In the genomic region with DNA sequence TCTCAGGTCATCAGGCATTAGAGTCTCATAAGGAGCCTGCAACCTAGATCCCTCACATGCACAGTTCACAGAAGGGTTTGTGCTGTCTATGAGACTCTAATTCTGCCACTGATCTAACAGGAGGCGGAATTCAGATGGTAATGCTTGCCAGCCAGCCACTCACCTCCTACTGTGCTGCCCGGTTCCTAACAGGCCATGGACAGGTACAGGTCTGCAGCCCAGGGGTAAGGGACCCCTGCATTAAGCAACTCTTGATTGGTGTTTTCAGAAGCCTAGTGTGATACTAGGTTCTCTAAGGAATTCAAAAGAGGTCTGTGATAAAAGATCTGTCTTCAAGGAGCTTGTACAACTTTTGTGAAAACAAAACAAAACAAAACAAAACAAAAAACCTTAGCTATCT, we compare ENCODE assay signal across 2 cellular contexts.
TF ChIP-seq lines count a peak whose summit lies in the region.

No MANE protein-coding gene starts in this region.

TF ChIP-seq in IMR-90, 13 proteins besides CTCF, POLR2A, EP300 and RAD21:
- TF ChIP-seq MAFK (IDR thresholded peaks at IDR 0.05; ENCODE audit: low read depth, low read length), result no peak
- no peak for TF ChIP-seq MAZ (IDR thresholded peaks at IDR 0.05; ENCODE audit: borderline replicate concordance, low read depth, low read length)
- no peak for TF ChIP-seq RCOR1 (IDR thresholded peaks at IDR 0.05; ENCODE audit: insufficient replicate concordance, low read length)
- no peak for TF ChIP-seq BHLHE40 (IDR thresholded peaks at IDR 0.05; ENCODE audit: low read depth, low read length)
- TF ChIP-seq, protein P1, sequence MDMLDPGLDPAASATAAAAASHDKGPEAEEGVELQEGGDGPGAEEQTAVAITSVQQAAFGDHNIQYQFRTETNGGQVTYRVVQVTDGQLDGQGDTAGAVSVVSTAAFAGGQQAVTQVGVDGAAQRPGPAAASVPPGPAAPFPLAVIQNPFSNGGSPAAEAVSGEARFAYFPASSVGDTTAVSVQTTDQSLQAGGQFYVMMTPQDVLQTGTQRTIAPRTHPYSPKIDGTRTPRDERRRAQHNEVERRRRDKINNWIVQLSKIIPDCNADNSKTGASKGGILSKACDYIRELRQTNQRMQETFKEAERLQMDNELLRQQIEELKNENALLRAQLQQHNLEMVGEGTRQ (IDR thresholded peaks at IDR 0.05; ENCODE audit: low read depth, low read length), result no peak
- TF ChIP-seq NFE2L2 (IDR thresholded peaks at IDR 0.05; ENCODE audit: low read depth, low read length), result no peak
- TF ChIP-seq FOS (IDR thresholded peaks at IDR 0.05; ENCODE audit: low read depth, low read length), result no peak
- no peak for TF ChIP-seq CHD1 (IDR thresholded peaks at IDR 0.05; ENCODE audit: low read depth, low read length)
- TF ChIP-seq, protein P2, sequence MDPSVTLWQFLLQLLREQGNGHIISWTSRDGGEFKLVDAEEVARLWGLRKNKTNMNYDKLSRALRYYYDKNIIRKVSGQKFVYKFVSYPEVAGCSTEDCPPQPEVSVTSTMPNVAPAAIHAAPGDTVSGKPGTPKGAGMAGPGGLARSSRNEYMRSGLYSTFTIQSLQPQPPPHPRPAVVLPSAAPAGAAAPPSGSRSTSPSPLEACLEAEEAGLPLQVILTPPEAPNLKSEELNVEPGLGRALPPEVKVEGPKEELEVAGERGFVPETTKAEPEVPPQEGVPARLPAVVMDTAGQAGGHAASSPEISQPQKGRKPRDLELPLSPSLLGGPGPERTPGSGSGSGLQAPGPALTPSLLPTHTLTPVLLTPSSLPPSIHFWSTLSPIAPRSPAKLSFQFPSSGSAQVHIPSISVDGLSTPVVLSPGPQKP (IDR thresholded peaks at IDR 0.05; ENCODE audit: borderline replicate concordance, low read depth, low read length), result no peak
- no peak for TF ChIP-seq MXI1 (IDR thresholded peaks at IDR 0.05; ENCODE audit: borderline replicate concordance, low read depth, low read length)
- TF ChIP-seq SMC3 (IDR thresholded peaks at IDR 0.05; ENCODE audit: low read depth, low read length), result no peak
- no peak for TF ChIP-seq RFX5 (IDR thresholded peaks at IDR 0.05; ENCODE audit: low read depth, low read length)
- no peak for TF ChIP-seq CEBPB (IDR thresholded peaks at IDR 0.05; ENCODE audit: low read depth, low read length)
TF ChIP-seq in IMR-90: peak in this region for 0.

TF ChIP-seq in WTC11, 78 proteins besides CTCF, POLR2A, EP300 and RAD21:
- peak; percentile 29; the same call in 1 of the 2 replicates for TF ChIP-seq TEAD1 (CRISPR knock-in tag; IDR thresholded peaks at IDR 0.05)
- TF ChIP-seq, protein P3, sequence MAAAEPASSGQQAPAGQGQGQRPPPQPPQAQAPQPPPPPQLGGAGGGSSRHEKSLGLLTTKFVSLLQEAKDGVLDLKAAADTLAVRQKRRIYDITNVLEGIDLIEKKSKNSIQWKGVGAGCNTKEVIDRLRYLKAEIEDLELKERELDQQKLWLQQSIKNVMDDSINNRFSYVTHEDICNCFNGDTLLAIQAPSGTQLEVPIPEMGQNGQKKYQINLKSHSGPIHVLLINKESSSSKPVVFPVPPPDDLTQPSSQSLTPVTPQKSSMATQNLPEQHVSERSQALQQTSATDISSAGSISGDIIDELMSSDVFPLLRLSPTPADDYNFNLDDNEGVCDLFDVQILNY (CRISPR knock-in tag; IDR thresholded peaks at IDR 0.05), result no peak
- TF ChIP-seq, protein P4, sequence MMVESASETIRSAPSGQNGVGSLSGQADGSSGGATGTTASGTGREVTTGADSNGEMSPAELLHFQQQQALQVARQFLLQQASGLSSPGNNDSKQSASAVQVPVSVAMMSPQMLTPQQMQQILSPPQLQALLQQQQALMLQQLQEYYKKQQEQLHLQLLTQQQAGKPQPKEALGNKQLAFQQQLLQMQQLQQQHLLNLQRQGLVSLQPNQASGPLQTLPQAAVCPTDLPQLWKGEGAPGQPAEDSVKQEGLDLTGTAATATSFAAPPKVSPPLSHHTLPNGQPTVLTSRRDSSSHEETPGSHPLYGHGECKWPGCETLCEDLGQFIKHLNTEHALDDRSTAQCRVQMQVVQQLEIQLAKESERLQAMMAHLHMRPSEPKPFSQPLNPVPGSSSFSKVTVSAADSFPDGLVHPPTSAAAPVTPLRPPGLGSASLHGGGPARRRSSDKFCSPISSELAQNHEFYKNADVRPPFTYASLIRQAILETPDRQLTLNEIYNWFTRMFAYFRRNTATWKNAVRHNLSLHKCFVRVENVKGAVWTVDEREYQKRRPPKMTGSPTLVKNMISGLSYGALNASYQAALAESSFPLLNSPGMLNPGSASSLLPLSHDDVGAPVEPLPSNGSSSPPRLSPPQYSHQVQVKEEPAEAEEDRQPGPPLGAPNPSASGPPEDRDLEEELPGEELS (CRISPR knock-in tag; IDR thresholded peaks at IDR 0.05), result no peak
- no peak for TF ChIP-seq ZNF396 (CRISPR knock-in tag; IDR thresholded peaks at IDR 0.05; ENCODE audit: borderline replicate concordance)
- TF ChIP-seq ZNF121 (CRISPR knock-in tag; IDR thresholded peaks at IDR 0.05), result 0 out of 2 replicates have a peak, but pooled peaks have one; percentile 51
- TF ChIP-seq ZNF671 (CRISPR knock-in tag; IDR thresholded peaks at IDR 0.05), result no peak
- TF ChIP-seq, protein P5, sequence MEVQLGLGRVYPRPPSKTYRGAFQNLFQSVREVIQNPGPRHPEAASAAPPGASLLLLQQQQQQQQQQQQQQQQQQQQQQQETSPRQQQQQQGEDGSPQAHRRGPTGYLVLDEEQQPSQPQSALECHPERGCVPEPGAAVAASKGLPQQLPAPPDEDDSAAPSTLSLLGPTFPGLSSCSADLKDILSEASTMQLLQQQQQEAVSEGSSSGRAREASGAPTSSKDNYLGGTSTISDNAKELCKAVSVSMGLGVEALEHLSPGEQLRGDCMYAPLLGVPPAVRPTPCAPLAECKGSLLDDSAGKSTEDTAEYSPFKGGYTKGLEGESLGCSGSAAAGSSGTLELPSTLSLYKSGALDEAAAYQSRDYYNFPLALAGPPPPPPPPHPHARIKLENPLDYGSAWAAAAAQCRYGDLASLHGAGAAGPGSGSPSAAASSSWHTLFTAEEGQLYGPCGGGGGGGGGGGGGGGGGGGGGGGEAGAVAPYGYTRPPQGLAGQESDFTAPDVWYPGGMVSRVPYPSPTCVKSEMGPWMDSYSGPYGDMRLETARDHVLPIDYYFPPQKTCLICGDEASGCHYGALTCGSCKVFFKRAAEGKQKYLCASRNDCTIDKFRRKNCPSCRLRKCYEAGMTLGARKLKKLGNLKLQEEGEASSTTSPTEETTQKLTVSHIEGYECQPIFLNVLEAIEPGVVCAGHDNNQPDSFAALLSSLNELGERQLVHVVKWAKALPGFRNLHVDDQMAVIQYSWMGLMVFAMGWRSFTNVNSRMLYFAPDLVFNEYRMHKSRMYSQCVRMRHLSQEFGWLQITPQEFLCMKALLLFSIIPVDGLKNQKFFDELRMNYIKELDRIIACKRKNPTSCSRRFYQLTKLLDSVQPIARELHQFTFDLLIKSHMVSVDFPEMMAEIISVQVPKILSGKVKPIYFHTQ (CRISPR knock-in tag; IDR thresholded peaks at IDR 0.05), result no peak
